23 cellular contexts compared by ENCODE assay signal in the genomic region with DNA sequence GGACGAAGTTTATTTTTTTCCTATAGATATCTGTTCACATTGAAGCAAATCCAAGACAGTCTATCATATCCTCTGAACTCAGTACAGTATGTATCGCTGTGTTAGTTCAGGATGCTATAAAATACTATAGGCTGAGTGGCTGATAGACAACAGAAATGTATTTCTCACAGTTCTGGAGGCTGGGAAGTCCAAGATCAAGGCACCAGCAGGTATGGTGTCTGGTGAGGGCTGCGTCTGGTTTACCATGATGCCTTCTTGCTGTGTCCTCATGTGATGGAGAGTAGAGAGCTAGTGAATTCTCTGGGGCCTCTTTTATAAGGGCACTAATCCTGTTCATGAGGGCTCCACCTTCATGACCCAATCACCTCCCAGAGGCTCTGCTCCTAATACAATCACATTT. TPM values are rescaled to one million over a fixed set of nuclear protein-coding genes. Genes with fewer than 3 reads are reported as not detected.
A peak's percentile ranks its signal among the peaks of the same experiment; 100 is the strongest.
DNase-seq lines count a peak whose midpoint lies in the region; ATAC-seq, FAIRE-seq and TF ChIP-seq lines count a peak whose summit lies in the region.
"Had no signal": no experiment of that assay in that cellular context is flagged by ENCODE, and none has a peak within 500 bp of the region (broad histone marks: within the 10 kb centered on the region; RNA-seq: fewer than 3 reads in every experiment).

No MANE protein-coding gene starts in this region.

- POLR2A ChIA-PET in HepG2 (lab: Yijun Ruan, JAX), result no interaction called here

- H3K27ac ChIP-seq in HepG2 (ENCODE audit: extremely low read length, insufficient read depth, low read length), result no peak overlapping the region
- no peak overlapping the region for H3K27ac ChIP-seq in right lobe of liver
- H3K27ac ChIP-seq in esophagus muscularis mucosa (replicated peaks in 1 of 4), result no peak overlapping the region
- H3K27ac ChIP-seq: C4-2B had no signal

- H3K9me3 ChIP-seq in HepG2 (ENCODE audit: low read length) (no peaks in the 10 kb centered on the region), right lobe of liver (no peaks in the 10 kb centered on the region), esophagus muscularis mucosa (no peaks in the 10 kb centered on the region)
- H3K9me3 ChIP-seq: A549, BE2C, Caco-2 had no signal

- H3K79me2 ChIP-seq in HepG2 (ENCODE audit: insufficient read depth, low read length), result no peaks in the 10 kb centered on the region

- TF ChIP-seq CTCF in HepG2 (CRISPR knock-in tag; IDR thresholded peaks at IDR 0.05) (no peak), right lobe of liver (IDR thresholded peaks at IDR 0.05) (no peak), esophagus muscularis mucosa (IDR thresholded peaks at IDR 0.05) (no peak), natural killer cell (IDR thresholded peaks at IDR 0.05) (no peak)

- H3K9ac ChIP-seq in HepG2 (ENCODE audit: insufficient read depth, low read depth, low read length), result no peak overlapping the region

- no peak overlapping the region for H2AFZ ChIP-seq in HepG2 (ENCODE audit: low read length)
- H2AFZ ChIP-seq: GM23338 had no signal

- no peaks in the 10 kb centered on the region for H3K9me3 Mint-ChIP-seq in natural killer cell
- H3K9me3 Mint-ChIP-seq in activated T-cell treated with anti-CD3 and anti-CD28 coated beads, Interleukin-2, amount 50 U/mL, for 24 hours, result no peaks in the 10 kb centered on the region
- H3K9me3 Mint-ChIP-seq: CD8-positive, alpha-beta T cell; GM23338; H9 had no signal

- H3K4me3 ChIP-seq in HepG2 (replicated peaks in 1 of 3; ENCODE audit: insufficient read depth in 1 of 3, low read depth in 2 of 3, low read length in 3 of 3) (no peak overlapping the region), right lobe of liver (no peak overlapping the region), esophagus muscularis mucosa (no peak overlapping the region)
- H3K4me3 ChIP-seq: A549, GM23338 had no signal

- H3K36me3 Mint-ChIP-seq in natural killer cell, result no peaks in the 10 kb centered on the region
- H3K36me3 Mint-ChIP-seq in activated T-cell treated with anti-CD3 and anti-CD28 coated beads, Interleukin-2, amount 50 U/mL, for 24 hours (ENCODE audit: low read depth), result no peaks in the 10 kb centered on the region
- H3K36me3 Mint-ChIP-seq: CD4-positive, CD25-positive, alpha-beta regulatory T cell; CD8-positive, alpha-beta T cell had no signal

- H3K4me1 ChIP-seq in HepG2 (ENCODE audit: insufficient read depth, low read length), result peaks cover 85% of the 10 kb centered on the region
- peaks cover 0 to 14% (median under 1%) of the 10 kb centered on the region in 4 donors for H3K4me1 ChIP-seq in right lobe of liver
- peaks cover 4 to 14% (median 8%) of the 10 kb centered on the region in 4 donors for H3K4me1 ChIP-seq in esophagus muscularis mucosa
- H3K4me1 ChIP-seq: BE2C had no signal

- H3K4me2 ChIP-seq in HepG2 (ENCODE audit: low read depth, low read length), result no peak overlapping the region
- H3K4me2 ChIP-seq: A549, GM23338 had no signal

- H3K4me1 Mint-ChIP-seq in natural killer cell, result peaks cover 24 to 30% of the 10 kb centered on the region in 2 donors
- H3K4me1 Mint-ChIP-seq in activated T-cell treated with anti-CD3 and anti-CD28 coated beads, Interleukin-2, amount 50 U/mL, for 24 hours (ENCODE audit: low read depth), result peaks cover 26% of the 10 kb centered on the region

- no peaks in the 10 kb centered on the region for H3K27me3 Mint-ChIP-seq in natural killer cell (ENCODE audit: low read depth in 2 of 2)
- peaks cover 4% of the 10 kb centered on the region for H3K27me3 Mint-ChIP-seq in activated T-cell treated with anti-CD3 and anti-CD28 coated beads, Interleukin-2, amount 50 U/mL, for 24 hours

- CTCF ChIA-PET in HepG2 (lab: Yijun Ruan, JAX; ENCODE audit: low intra/inter-chr PET ratio, low total read pairs), result no interaction called here

- WGBS in HepG2 (ENCODE audit: low lambda C conversion rate), result 89% methylated on average over 2 of the region's 3 CpGs
- WGBS in right lobe of liver (ENCODE audit: insufficient coverage, low coverage, low lambda C conversion rate, missing lambda C conversion rate), result 83% methylated on average over 3 of the region's 3 CpGs
- 93% methylated on average over 3 of the region's 3 CpGs for WGBS in esophagus muscularis mucosa

- BruUV-seq in HepG2 (replicated peaks; lab: Mats Ljungman, UMichigan), result no TSS peak

- intact Hi-C loops in HepG2 (cut with micrococcal nuclease; ENCODE audit: unreplicated experiment), result loop anchor here (5.0 kb wide), 1 partner anchor 201 kb away; no protein-coding TSS in a partner anchor
- intact Hi-C loops in right lobe of liver (cut with DNase I), result no loop called here
- intact Hi-C loops in esophagus muscularis mucosa (cut with DNase I), result no loop called here
- intact Hi-C loops in natural killer cell (cut with micrococcal nuclease), result no loop called here

- TF ChIP-seq EP300 in HepG2 (IDR thresholded peaks at IDR 0.05; ENCODE audit: low read depth in 2 of 2, low read length in 2 of 2), result no peak
- TF ChIP-seq EP300 in HepG2 (CRISPR knock-in tag; IDR thresholded peaks at IDR 0.05; ENCODE audit: borderline replicate concordance), result no peak
- no peak for TF ChIP-seq EP300 in esophagus muscularis mucosa (IDR thresholded peaks at IDR 0.05)

- H3K27me3 ChIP-seq in HepG2 (ENCODE audit: control insufficient read depth in 1 of 2, insufficient read depth in 2 of 2, low read length in 2 of 2) (no peaks in the 10 kb centered on the region), right lobe of liver (no peaks in the 10 kb centered on the region), esophagus muscularis mucosa (peaks cover 0 to 27% (median 0%) of the 10 kb centered on the region in 4 donors)
- H3K27me3 ChIP-seq: BE2C had no signal

- no peaks in the 10 kb centered on the region for H3K36me3 ChIP-seq in HepG2 (replicated peaks in 1 of 2; ENCODE audit: control insufficient read depth in 1 of 2, insufficient read depth in 2 of 2, low read length in 2 of 2)
- no peaks in the 10 kb centered on the region for H3K36me3 ChIP-seq in right lobe of liver
- H3K36me3 ChIP-seq in esophagus muscularis mucosa, result no peaks in the 10 kb centered on the region
- H3K36me3 ChIP-seq: BE2C had no signal

- DNase-seq in HepG2 (ENCODE audit: low spot score) (no peak), right lobe of liver (no peak), esophagus muscularis mucosa (ENCODE audit: extremely low spot score) (peak; percentile 10), natural killer cell (no peak), NCI-H187 treated with DMSO at 0.1 percent for 48 hours (lab: John Stamatoyannopoulos, UW) (no peak), middle frontal gyrus (ENCODE audit: extremely low spot score, low spot score) (no peak)
- no peak for DNase-seq in activated T-cell treated with anti-CD3 and anti-CD28 coated beads, Interleukin-2, amount 50 U/mL, for 24 hours
- DNase-seq: 8988T; ACHN; AML-193; BE2C; Caco-2; CD4-positive, CD25-positive, alpha-beta regulatory T cell; CD8-positive, alpha-beta T cell; DMS153; DND-41; H9 had no signal

- no peak for FAIRE-seq in HepG2 (lab: Jason Lieb, UNC)
- FAIRE-seq: A549, G401.6, GM12892 had no signal

- ATAC-seq in HepG2 (no peak), right lobe of liver (no peak), natural killer cell (no peak)
- ATAC-seq: A549; CD8-positive, alpha-beta T cell; GM23338; HCT116 had no signal

- in situ Hi-C loops in HepG2 (cut with HindIII; ENCODE audit: extremely low pct_ligation_motif_present, low pct_unique_long_range_greater_than_20kb), result loop anchor here (10.0 kb wide), 1 partner anchor 244 kb away; a partner anchor contains a TSS

- H4K20me1 ChIP-seq in HepG2 (ENCODE audit: insufficient read depth, low read length), result no peaks in the 10 kb centered on the region

- TF ChIP-seq POLR2A in HepG2 (IDR thresholded peaks at IDR 0.05; ENCODE audit: insufficient read depth in 1 of 2, low read depth in 2 of 2, low read length in 2 of 2) (no peak), right lobe of liver (IDR thresholded peaks at IDR 0.05) (no peak), esophagus muscularis mucosa (IDR thresholded peaks at IDR 0.05; ENCODE audit: low read depth) (no peak)

- no peak overlapping the region for H3K27ac Mint-ChIP-seq in natural killer cell
- no peak overlapping the region for H3K27ac Mint-ChIP-seq in activated T-cell treated with anti-CD3 and anti-CD28 coated beads, Interleukin-2, amount 50 U/mL, for 24 hours
- H3K27ac Mint-ChIP-seq: CD8-positive, alpha-beta T cell; GM23338 had no signal

- H3K4me3 Mint-ChIP-seq in natural killer cell, result peak overlapping the region; percentile 3
- H3K4me3 Mint-ChIP-seq in activated T-cell treated with anti-CD3 and anti-CD28 coated beads, Interleukin-2, amount 50 U/mL, for 24 hours, result no peak overlapping the region
- H3K4me3 Mint-ChIP-seq: CD4-positive, CD25-positive, alpha-beta regulatory T cell; CD8-positive, alpha-beta T cell; GM23338; H9 had no signal

- TF ChIP-seq RAD21 in HepG2 (CRISPR knock-in tag; IDR thresholded peaks at IDR 0.05), result no peak

TF ChIP-seq in HepG2, 621 proteins besides CTCF, POLR2A, EP300 and RAD21 (continues in another document):
- TF ChIP-seq ZNF264 (CRISPR knock-in tag; IDR thresholded peaks at IDR 0.05) (peak; percentile 78; the same call in 1 of the 2 replicates), SSRP1 (CRISPR knock-in tag; IDR thresholded peaks at IDR 0.05) (no peak)

RNA-seq across cellular contexts. Expression of a gene that starts 46.3 kb away (rescaled TPM):
- total RNA-seq in HepG2 (2016; rRNA removed; fragmentation: Illumina TruSeq; extraction: Trizol) (not detected in 2 replicates), right lobe of liver (100 to 1,000 TPM in 2 of 6 experiments, 10 to 100 TPM in 4; 11.4 to 130 (median 30.9) TPM), esophagus muscularis mucosa (100 to 1,000 TPM in 2 of 4 donors, 10 to 100 TPM in 2; 44.0 to 136 (median 103) TPM), natural killer cell (1 to 10 TPM; 2.6 to 3.2 (median 2.8) TPM)
- total RNA-seq in HepG2 (2016; cell fraction: cytosol; rRNA removed; fragmentation: Illumina TruSeq; extraction: Trizol; ENCODE audit: low read depth), result not detected in 2 replicates
- not detected in 2 replicates for total RNA-seq in HepG2 (2016; cell fraction: insoluble cytoplasmic fraction; rRNA removed; fragmentation: Illumina TruSeq; extraction: Trizol)
- total RNA-seq in HepG2 (2016; cell fraction: membrane; rRNA removed; fragmentation: Illumina TruSeq; extraction: Trizol), result not detected in 2 replicates
- total RNA-seq in HepG2 (2016; cell fraction: nucleus; rRNA removed; fragmentation: Illumina TruSeq; extraction: Trizol), result not detected in 2 replicates
- polyA plus RNA-seq in HepG2 (2011; rRNA removed), result not detected in 2 replicates
- not detected in 2 replicates for polyA plus RNA-seq in HepG2 (2011; cell fraction: cytosol; rRNA removed)
- not detected in 2 replicates for polyA plus RNA-seq in HepG2 (2011; cell fraction: nucleus; rRNA removed)
- polyA plus RNA-seq in HepG2 (2012), result not detected in 2 replicates
- polyA plus RNA-seq in HepG2 (2016; cell fraction: cytosol; fragmentation: Illumina TruSeq; extraction: Trizol; ENCODE audit: low read depth), result not detected in 2 replicates
- not detected in 2 replicates for polyA plus RNA-seq in HepG2 (2016; cell fraction: insoluble cytoplasmic fraction; fragmentation: Illumina TruSeq; extraction: Trizol; ENCODE audit: low read depth)
- polyA plus RNA-seq in HepG2 (2016; cell fraction: membrane; fragmentation: Illumina TruSeq; extraction: Trizol; ENCODE audit: low read depth), result not detected in 2 replicates
- not detected in 2 replicates for polyA plus RNA-seq in HepG2 (2016; cell fraction: nucleus; fragmentation: Illumina TruSeq; extraction: Trizol; ENCODE audit: insufficient read depth, low read depth)
- not detected in 2 replicates for polyA minus RNA-seq in HepG2 (2011; rRNA and poly(A)+ RNA removed; ENCODE audit: low replicate concordance)
- not detected in 2 replicates for polyA minus RNA-seq in HepG2 (2011; cell fraction: cytosol; rRNA and poly(A)+ RNA removed)
- not detected in 2 replicates for polyA minus RNA-seq in HepG2 (2011; cell fraction: nucleus; rRNA and poly(A)+ RNA removed)
